Comparison of ENCODE assay signal across 1 cellular context in the genomic region with DNA sequence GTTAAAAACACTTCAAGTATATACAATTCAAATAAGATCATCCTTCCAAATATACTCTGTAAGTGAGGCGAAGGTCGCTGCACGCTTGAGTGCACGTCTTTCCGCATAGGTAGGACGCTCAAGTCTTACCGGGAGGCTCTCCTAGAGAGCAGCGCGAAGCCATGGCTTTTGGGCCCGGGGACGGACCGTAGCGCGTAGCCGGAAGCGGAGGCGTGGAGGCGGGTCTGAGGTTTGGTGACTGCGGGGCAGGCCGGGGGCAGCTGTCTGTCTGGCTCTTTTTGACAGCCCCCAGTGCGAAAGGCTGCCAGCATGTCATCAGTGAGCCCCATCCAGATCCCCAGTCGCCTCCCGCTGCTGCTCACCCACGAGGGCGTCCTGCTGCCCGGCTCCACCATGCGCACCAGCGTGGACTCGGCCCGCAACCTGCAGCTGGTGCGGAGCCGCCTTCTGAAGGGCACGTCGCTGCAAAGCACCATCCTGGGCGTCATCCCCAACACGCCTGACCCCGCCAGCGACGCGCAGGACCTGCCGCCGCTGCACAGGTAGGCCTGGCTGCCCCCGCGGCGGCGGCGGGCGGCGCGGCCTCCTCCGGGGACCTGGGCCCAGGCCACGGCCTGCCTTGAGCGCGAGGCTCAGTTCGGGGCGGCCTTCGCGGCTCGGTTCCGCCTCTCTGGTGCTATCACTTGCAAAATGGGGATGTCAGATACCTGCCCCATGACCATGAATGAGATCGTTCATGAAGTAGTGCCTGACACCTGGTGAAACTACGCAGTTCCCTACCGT.
TF ChIP-seq lines count a peak whose summit lies in the region.

A gene with protein sequence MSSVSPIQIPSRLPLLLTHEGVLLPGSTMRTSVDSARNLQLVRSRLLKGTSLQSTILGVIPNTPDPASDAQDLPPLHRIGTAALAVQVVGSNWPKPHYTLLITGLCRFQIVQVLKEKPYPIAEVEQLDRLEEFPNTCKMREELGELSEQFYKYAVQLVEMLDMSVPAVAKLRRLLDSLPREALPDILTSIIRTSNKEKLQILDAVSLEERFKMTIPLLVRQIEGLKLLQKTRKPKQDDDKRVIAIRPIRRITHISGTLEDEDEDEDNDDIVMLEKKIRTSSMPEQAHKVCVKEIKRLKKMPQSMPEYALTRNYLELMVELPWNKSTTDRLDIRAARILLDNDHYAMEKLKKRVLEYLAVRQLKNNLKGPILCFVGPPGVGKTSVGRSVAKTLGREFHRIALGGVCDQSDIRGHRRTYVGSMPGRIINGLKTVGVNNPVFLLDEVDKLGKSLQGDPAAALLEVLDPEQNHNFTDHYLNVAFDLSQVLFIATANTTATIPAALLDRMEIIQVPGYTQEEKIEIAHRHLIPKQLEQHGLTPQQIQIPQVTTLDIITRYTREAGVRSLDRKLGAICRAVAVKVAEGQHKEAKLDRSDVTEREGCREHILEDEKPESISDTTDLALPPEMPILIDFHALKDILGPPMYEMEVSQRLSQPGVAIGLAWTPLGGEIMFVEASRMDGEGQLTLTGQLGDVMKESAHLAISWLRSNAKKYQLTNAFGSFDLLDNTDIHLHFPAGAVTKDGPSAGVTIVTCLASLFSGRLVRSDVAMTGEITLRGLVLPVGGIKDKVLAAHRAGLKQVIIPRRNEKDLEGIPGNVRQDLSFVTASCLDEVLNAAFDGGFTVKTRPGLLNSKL (plus strand): TSS at position 221 of the 783 bp plus-strand sequence. CDS start 89 bp downstream, at position 310.

TF ChIP-seq in K562, 482 proteins besides CTCF, POLR2A, EP300 and RAD21 (continued from another document and continues in another):
- TF ChIP-seq, protein P1, sequence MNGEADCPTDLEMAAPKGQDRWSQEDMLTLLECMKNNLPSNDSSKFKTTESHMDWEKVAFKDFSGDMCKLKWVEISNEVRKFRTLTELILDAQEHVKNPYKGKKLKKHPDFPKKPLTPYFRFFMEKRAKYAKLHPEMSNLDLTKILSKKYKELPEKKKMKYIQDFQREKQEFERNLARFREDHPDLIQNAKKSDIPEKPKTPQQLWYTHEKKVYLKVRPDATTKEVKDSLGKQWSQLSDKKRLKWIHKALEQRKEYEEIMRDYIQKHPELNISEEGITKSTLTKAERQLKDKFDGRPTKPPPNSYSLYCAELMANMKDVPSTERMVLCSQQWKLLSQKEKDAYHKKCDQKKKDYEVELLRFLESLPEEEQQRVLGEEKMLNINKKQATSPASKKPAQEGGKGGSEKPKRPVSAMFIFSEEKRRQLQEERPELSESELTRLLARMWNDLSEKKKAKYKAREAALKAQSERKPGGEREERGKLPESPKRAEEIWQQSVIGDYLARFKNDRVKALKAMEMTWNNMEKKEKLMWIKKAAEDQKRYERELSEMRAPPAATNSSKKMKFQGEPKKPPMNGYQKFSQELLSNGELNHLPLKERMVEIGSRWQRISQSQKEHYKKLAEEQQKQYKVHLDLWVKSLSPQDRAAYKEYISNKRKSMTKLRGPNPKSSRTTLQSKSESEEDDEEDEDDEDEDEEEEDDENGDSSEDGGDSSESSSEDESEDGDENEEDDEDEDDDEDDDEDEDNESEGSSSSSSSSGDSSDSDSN (IDR thresholded peaks at IDR 0.05; ENCODE audit: borderline replicate concordance in 1 of 2, low read depth in 2 of 2, low read length in 2 of 2), result peak in 1 of 2 experiments; percentile 42; a peak in 2 of 4 replicates
- TF ChIP-seq, protein P2, sequence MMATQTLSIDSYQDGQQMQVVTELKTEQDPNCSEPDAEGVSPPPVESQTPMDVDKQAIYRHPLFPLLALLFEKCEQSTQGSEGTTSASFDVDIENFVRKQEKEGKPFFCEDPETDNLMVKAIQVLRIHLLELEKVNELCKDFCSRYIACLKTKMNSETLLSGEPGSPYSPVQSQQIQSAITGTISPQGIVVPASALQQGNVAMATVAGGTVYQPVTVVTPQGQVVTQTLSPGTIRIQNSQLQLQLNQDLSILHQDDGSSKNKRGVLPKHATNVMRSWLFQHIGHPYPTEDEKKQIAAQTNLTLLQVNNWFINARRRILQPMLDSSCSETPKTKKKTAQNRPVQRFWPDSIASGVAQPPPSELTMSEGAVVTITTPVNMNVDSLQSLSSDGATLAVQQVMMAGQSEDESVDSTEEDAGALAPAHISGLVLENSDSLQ (IDR thresholded peaks at IDR 0.05), result peak; percentile 81
- TF ChIP-seq NRF1 (conservative IDR thresholded peaks at IDR 0.05 in 1 of 2, IDR thresholded peaks at IDR 0.05 in 1 of 2) (peak; percentile 38 to 51), ZBTB8A (IDR thresholded peaks at IDR 0.05; ENCODE audit: partially characterized antibody) (no peak), RBM17 (IDR thresholded peaks at IDR 0.05; ENCODE audit: borderline replicate concordance, low read depth, low read length) (no peak), HNRNPLL (IDR thresholded peaks at IDR 0.05; ENCODE audit: low read depth, low read length, poor library complexity, severe bottlenecking) (peak; percentile 52), KLF1 (tag; IDR thresholded peaks at IDR 0.05) (peak; percentile 47; the same call in 1 of the 2 replicates), ZNF586 (CRISPR knock-in tag; conservative IDR thresholded peaks at IDR 0.05) (no peak), L3MBTL2 (IDR thresholded peaks at IDR 0.05) (peak; percentile 68), RCOR1 (IDR thresholded peaks at IDR 0.05; ENCODE audit: borderline replicate concordance in 1 of 2, low read depth in 2 of 2, low read length in 2 of 2) (peak in 1 of 2 experiments; percentile 54; a peak in 1 of 4 replicates), IRF2 (CRISPR knock-in tag; IDR thresholded peaks at IDR 0.05) (0 out of 2 replicates have a peak, but pooled peaks have one; percentile 76), SP2 (IDR thresholded peaks at IDR 0.05; ENCODE audit: extremely low read depth, low read depth, low read length, poor library complexity, severe bottlenecking) (peak; percentile 23), MCM3 (IDR thresholded peaks at IDR 0.05) (no peak), SIRT6 (IDR thresholded peaks at IDR 0.05; ENCODE audit: low read depth, low read length) (no peak), ZNF696 (CRISPR knock-in tag; conservative IDR thresholded peaks at IDR 0.05) (no peak), HCFC1 (IDR thresholded peaks at IDR 0.05; ENCODE audit: low read depth, low read length) (peak; percentile 77), ETV1 (tag; conservative IDR thresholded peaks at IDR 0.05; ENCODE audit: low read depth) (peak; percentile 96), NEUROD1 (IDR thresholded peaks at IDR 0.05; ENCODE audit: borderline replicate concordance, low read depth, low read length, partially characterized antibody) (peak; percentile 47), ARID2 (IDR thresholded peaks at IDR 0.05) (no peak)
- TF ChIP-seq, protein P3, sequence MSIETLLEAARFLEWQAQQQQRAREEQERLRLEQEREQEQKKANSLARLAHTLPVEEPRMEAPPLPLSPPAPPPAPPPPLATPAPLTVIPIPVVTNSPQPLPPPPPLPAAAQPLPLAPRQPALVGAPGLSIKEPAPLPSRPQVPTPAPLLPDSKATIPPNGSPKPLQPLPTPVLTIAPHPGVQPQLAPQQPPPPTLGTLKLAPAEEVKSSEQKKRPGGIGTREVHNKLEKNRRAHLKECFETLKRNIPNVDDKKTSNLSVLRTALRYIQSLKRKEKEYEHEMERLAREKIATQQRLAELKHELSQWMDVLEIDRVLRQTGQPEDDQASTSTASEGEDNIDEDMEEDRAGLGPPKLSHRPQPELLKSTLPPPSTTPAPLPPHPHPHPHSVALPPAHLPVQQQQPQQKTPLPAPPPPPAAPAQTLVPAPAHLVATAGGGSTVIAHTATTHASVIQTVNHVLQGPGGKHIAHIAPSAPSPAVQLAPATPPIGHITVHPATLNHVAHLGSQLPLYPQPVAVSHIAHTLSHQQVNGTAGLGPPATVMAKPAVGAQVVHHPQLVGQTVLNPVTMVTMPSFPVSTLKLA (conservative IDR thresholded peaks at IDR 0.05), result peak; percentile 72 to 90
- TF ChIP-seq, protein P4, sequence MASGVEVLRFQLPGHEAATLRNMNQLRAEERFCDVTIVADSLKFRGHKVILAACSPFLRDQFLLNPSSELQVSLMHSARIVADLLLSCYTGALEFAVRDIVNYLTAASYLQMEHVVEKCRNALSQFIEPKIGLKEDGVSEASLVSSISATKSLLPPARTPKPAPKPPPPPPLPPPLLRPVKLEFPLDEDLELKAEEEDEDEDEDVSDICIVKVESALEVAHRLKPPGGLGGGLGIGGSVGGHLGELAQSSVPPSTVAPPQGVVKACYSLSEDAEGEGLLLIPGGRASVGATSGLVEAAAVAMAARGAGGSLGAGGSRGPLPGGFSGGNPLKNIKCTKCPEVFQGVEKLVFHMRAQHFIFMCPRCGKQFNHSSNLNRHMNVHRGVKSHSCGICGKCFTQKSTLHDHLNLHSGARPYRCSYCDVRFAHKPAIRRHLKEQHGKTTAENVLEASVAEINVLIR (CRISPR knock-in tag; IDR thresholded peaks at IDR 0.05), result peak; percentile 75
- TF ChIP-seq, protein P5, sequence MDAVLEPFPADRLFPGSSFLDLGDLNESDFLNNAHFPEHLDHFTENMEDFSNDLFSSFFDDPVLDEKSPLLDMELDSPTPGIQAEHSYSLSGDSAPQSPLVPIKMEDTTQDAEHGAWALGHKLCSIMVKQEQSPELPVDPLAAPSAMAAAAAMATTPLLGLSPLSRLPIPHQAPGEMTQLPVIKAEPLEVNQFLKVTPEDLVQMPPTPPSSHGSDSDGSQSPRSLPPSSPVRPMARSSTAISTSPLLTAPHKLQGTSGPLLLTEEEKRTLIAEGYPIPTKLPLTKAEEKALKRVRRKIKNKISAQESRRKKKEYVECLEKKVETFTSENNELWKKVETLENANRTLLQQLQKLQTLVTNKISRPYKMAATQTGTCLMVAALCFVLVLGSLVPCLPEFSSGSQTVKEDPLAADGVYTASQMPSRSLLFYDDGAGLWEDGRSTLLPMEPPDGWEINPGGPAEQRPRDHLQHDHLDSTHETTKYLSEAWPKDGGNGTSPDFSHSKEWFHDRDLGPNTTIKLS (IDR thresholded peaks at IDR 0.05; ENCODE audit: borderline replicate concordance, low read depth), result peak; percentile 71; the same call in 1 of the 2 replicates
- TF ChIP-seq, protein P6, sequence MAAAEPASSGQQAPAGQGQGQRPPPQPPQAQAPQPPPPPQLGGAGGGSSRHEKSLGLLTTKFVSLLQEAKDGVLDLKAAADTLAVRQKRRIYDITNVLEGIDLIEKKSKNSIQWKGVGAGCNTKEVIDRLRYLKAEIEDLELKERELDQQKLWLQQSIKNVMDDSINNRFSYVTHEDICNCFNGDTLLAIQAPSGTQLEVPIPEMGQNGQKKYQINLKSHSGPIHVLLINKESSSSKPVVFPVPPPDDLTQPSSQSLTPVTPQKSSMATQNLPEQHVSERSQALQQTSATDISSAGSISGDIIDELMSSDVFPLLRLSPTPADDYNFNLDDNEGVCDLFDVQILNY (CRISPR knock-in tag; IDR thresholded peaks at IDR 0.05), result no peak
- TF ChIP-seq, protein P7, sequence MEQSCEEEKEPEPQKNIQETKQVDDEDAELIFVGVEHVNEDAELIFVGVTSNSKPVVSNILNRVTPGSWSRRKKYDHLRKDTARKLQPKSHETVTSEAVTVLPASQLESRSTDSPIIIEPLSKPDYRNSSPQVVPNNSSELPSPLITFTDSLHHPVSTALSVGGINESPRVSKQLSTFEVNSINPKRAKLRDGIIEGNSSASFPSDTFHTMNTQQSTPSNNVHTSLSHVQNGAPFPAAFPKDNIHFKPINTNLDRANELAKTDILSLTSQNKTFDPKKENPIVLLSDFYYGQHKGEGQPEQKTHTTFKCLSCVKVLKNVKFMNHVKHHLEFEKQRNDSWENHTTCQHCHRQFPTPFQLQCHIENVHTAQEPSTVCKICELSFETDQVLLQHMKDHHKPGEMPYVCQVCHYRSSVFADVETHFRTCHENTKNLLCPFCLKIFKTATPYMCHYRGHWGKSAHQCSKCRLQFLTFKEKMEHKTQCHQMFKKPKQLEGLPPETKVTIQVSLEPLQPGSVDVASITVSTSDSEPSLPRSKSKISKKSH (CRISPR knock-in tag; IDR thresholded peaks at IDR 0.05), result no peak
- TF ChIP-seq, protein P8, sequence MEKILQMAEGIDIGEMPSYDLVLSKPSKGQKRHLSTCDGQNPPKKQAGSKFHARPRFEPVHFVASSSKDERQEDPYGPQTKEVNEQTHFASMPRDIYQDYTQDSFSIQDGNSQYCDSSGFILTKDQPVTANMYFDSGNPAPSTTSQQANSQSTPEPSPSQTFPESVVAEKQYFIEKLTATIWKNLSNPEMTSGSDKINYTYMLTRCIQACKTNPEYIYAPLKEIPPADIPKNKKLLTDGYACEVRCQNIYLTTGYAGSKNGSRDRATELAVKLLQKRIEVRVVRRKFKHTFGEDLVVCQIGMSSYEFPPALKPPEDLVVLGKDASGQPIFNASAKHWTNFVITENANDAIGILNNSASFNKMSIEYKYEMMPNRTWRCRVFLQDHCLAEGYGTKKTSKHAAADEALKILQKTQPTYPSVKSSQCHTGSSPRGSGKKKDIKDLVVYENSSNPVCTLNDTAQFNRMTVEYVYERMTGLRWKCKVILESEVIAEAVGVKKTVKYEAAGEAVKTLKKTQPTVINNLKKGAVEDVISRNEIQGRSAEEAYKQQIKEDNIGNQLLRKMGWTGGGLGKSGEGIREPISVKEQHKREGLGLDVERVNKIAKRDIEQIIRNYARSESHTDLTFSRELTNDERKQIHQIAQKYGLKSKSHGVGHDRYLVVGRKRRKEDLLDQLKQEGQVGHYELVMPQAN (IDR thresholded peaks at IDR 0.05; ENCODE audit: borderline replicate concordance), result peak; percentile 84
- TF ChIP-seq, protein P9, sequence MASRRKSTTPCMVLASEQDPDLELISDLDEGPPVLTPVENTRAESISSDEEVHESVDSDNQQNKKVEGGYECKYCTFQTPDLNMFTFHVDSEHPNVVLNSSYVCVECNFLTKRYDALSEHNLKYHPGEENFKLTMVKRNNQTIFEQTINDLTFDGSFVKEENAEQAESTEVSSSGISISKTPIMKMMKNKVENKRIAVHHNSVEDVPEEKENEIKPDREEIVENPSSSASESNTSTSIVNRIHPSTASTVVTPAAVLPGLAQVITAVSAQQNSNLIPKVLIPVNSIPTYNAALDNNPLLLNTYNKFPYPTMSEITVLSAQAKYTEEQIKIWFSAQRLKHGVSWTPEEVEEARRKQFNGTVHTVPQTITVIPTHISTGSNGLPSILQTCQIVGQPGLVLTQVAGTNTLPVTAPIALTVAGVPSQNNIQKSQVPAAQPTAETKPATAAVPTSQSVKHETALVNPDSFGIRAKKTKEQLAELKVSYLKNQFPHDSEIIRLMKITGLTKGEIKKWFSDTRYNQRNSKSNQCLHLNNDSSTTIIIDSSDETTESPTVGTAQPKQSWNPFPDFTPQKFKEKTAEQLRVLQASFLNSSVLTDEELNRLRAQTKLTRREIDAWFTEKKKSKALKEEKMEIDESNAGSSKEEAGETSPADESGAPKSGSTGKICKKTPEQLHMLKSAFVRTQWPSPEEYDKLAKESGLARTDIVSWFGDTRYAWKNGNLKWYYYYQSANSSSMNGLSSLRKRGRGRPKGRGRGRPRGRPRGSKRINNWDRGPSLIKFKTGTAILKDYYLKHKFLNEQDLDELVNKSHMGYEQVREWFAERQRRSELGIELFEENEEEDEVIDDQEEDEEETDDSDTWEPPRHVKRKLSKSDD (conservative IDR thresholded peaks at IDR 0.05; ENCODE audit: low read length), result no peak
- TF ChIP-seq, protein P10, sequence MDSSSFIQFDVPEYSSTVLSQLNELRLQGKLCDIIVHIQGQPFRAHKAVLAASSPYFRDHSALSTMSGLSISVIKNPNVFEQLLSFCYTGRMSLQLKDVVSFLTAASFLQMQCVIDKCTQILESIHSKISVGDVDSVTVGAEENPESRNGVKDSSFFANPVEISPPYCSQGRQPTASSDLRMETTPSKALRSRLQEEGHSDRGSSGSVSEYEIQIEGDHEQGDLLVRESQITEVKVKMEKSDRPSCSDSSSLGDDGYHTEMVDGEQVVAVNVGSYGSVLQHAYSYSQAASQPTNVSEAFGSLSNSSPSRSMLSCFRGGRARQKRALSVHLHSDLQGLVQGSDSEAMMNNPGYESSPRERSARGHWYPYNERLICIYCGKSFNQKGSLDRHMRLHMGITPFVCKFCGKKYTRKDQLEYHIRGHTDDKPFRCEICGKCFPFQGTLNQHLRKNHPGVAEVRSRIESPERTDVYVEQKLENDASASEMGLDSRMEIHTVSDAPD (CRISPR knock-in tag; IDR thresholded peaks at IDR 0.05), result no peak
